In genomic region chr2:129923265-129924141, GRCh38 we compare ENCODE assay signal across 8 cellular contexts. TPM values are rescaled to one million over a fixed set of nuclear protein-coding genes. Genes with fewer than 3 reads are reported as not detected.
A peak's percentile ranks its signal among the peaks of the same experiment; 100 is the strongest.
DNase-seq lines count a peak whose midpoint lies in the region; ATAC-seq, FAIRE-seq and TF ChIP-seq lines count a peak whose summit lies in the region.

No MANE protein-coding gene starts in this region.

- H3K27ac ChIP-seq in astrocyte (ENCODE audit: low read depth, low read length), result no peak overlapping the region

- no peaks in the 10 kb centered on the region for H4K20me1 ChIP-seq in astrocyte (ENCODE audit: insufficient read depth, low read length)

- peak overlapping the region; percentile 57 for H3K4me2 ChIP-seq in astrocyte (ENCODE audit: low read length)

- peak; percentile 62 for TF ChIP-seq CTCF in astrocyte (IDR thresholded peaks at IDR 0.05; ENCODE audit: insufficient read depth, low read depth, low read length)

- FAIRE-seq in astrocyte (lab: Jason Lieb, UNC), result peak; percentile 54

- H3K36me3 Mint-ChIP-seq in astrocyte (ENCODE audit: low read depth, unreplicated experiment) (peaks cover 2% of the 10 kb centered on the region), immature natural killer cell (no peaks in the 10 kb centered on the region)

- peak; percentile 44 for DNase-seq in COLO829 (ENCODE audit: low spot score)
- peak; percentile 33 to 69 for DNase-seq in HAP-1 (ENCODE audit: low spot score in 2 of 2)
- peak; percentile 50 for DNase-seq in NCI-H526 treated with DMSO at 0.1 percent for 48 hours (lab: John Stamatoyannopoulos, UW)
- peak; percentile 13 for DNase-seq in astrocyte (ENCODE audit: low read depth)
- DNase-seq in iPS-NIHi11 (ENCODE audit: low spot score), result peak; percentile 82
- DNase-seq in stimulated activated CD8-positive, alpha-beta memory T cell treated with anti-CD3 and anti-CD28 coated beads, Interleukin-4, amount 100 ng/mL, for 48 hours, result peak; percentile 57
- DNase-seq in immature natural killer cell, result no peak

- H3K9ac ChIP-seq in astrocyte (ENCODE audit: low read length), result no peak overlapping the region

- H3K4me1 Mint-ChIP-seq in astrocyte (ENCODE audit: low read depth, unreplicated experiment), result peaks cover 2% of the 10 kb centered on the region
- no peaks in the 10 kb centered on the region for H3K4me1 Mint-ChIP-seq in immature natural killer cell

- in situ Hi-C loops in HAP-1 (cut with MboI; ENCODE audit: low sequenced_read_pairs), result no loop called here

- H3K4me3 Mint-ChIP-seq in astrocyte (ENCODE audit: unreplicated experiment) (no peak overlapping the region), immature natural killer cell (no peak overlapping the region)

- H3K27me3 ChIP-seq in HAP-1 (ENCODE audit: low read depth), result 0 out of 2 replicates have a peak, but pooled peaks cover 3% of the 10 kb centered on the region
- H3K27me3 ChIP-seq in astrocyte (ENCODE audit: insufficient read depth, low read length), result no peaks in the 10 kb centered on the region

- H3K79me2 ChIP-seq in astrocyte (ENCODE audit: insufficient read depth, low read length), result no peaks in the 10 kb centered on the region

- H2AFZ ChIP-seq in astrocyte (ENCODE audit: low read depth, low read length), result peak overlapping the region; percentile 26

- H3K4me3 ChIP-seq in HAP-1 (no peak overlapping the region), astrocyte (ENCODE audit: insufficient read depth, low read depth, low read length) (no peak overlapping the region)

- H3K4me1 ChIP-seq in HAP-1, result no peaks in the 10 kb centered on the region
- peaks cover 2% of the 10 kb centered on the region for H3K4me1 ChIP-seq in astrocyte (ENCODE audit: insufficient read depth, low read length)

- no peak overlapping the region for H3K27ac Mint-ChIP-seq in astrocyte (ENCODE audit: unreplicated experiment)
- H3K27ac Mint-ChIP-seq in immature natural killer cell, result no peak overlapping the region

- H3K9me3 Mint-ChIP-seq in astrocyte (ENCODE audit: unreplicated experiment) (peaks cover 16% of the 10 kb centered on the region), immature natural killer cell (peaks cover 10 to 17% (median 14%) of the 10 kb centered on the region in 6 donors)

- ATAC-seq in HG02763 (IDR thresholded peaks at IDR 0.05; ENCODE audit: unreplicated experiment), result no peak

- no peaks in the 10 kb centered on the region for H3K9me3 ChIP-seq in HAP-1
- no peaks in the 10 kb centered on the region for H3K9me3 ChIP-seq in astrocyte (ENCODE audit: insufficient read depth, low read depth, low read length)

- H3K27me3 Mint-ChIP-seq in astrocyte (ENCODE audit: low read depth, unreplicated experiment) (peaks cover 36% of the 10 kb centered on the region), immature natural killer cell (ENCODE audit: low read depth in 3 of 3) (peaks cover 2 to 24% (median 4%) of the 10 kb centered on the region in 3 donors)

- no peaks in the 10 kb centered on the region for H3K36me3 ChIP-seq in HAP-1 (replicated peaks)
- no peaks in the 10 kb centered on the region for H3K36me3 ChIP-seq in astrocyte (ENCODE audit: insufficient read depth, low read length)

RNA-seq across cellular contexts. Expression of gene RAB6C, which starts 56.0 kb away (rescaled TPM):
- 0.09 and 0.14 TPM in 2 replicates for total RNA-seq in astrocyte
- polyA plus RNA-seq in immature natural killer cell, result not detected

Comparison
In these comparisons a context has a peak if more than half of its experiments do, and no peak if none do; other contexts are left out.
1. DNase-seq: peak in COLO829 (single experiment), HAP-1 (2 of 2), NCI-H526 treated with DMSO at 0.1 percent for 48 hours (single experiment), astrocyte (single experiment), iPS-NIHi11 (single experiment) and stimulated activated CD8-positive, alpha-beta memory T cell treated with anti-CD3 and anti-CD28 coated beads, Interleukin-4, amount 100 ng/mL, for 48 hours (single experiment); none in immature natural killer cell (0 of 3).